8 cellular contexts compared by ENCODE assay signal in the genomic region with DNA sequence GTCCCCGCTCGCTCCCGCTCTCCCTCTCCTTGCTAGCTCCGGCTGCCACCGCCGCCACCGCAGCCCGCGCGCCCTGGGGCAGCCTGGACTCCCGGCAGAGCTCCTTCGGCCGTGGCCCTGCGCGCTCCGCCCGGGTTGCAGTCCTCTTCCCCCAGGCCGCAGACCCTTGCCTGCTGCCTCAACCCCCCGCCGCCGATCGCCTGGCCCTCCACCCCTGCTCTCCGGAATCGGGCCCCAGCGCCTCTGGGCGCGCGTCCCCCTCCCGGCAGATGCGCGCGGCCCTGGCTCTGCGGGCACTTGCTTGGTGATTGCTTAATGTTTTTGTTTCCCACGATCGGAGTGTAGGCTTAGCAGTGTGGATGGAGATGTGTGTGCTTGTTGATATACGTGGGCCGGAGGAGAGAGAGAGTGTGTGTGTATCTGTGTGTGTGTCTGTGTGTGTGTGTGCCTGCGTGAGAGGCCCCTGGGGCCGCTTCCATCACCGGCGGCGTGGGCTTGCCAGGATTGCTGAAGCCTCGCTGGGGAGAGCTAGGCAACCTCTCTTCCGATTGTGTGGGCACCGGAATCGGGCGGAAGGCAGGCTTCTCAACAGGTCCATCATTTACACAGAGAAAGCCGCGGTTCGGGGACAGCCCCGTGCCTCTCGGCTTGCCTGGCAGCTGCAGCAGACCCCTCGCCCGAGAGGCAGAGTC. TPM values are rescaled to one million over a fixed set of nuclear protein-coding genes. Genes with fewer than 3 reads are reported as not detected.
DNase-seq lines count a peak whose midpoint lies in the region; ATAC-seq, FAIRE-seq and TF ChIP-seq lines count a peak whose summit lies in the region.

No MANE protein-coding gene starts in this region.

- no peak for FAIRE-seq in D721Med (lab: Jason Lieb, UNC)

- peak overlapping the region; percentile 90 to 96 (median 95) for H3K27ac Mint-ChIP-seq in brain

- H3K27me3 ChIP-seq in kidney epithelial cell (ENCODE audit: control insufficient read depth, insufficient read depth, low read length) (peaks cover 84% of the 10 kb centered on the region), stomach (peaks cover 12 to 89% (median 54%) of the 10 kb centered on the region in 3 donors)

- H3K4me3 Mint-ChIP-seq in brain: peak overlapping the region; percentile 86 to 94 (median 91)

- ATAC-seq in GM18517 (IDR thresholded peaks at IDR 0.05; ENCODE audit: unreplicated experiment) (no peak), HG02798 (IDR thresholded peaks at IDR 0.05; ENCODE audit: poor library complexity, unreplicated experiment) (no peak)

- H3K4me3 ChIP-seq in kidney epithelial cell (ENCODE audit: low read depth, low read length) (peak overlapping the region; percentile 6), stomach (peak overlapping the region; percentile 37 to 74 (median 48))

- no peaks in the 10 kb centered on the region for H3K9me3 ChIP-seq in stomach

- H3K36me3 ChIP-seq in kidney epithelial cell (ENCODE audit: control insufficient read depth, insufficient read depth, low read length): no peaks in the 10 kb centered on the region
- H3K36me3 ChIP-seq in stomach: peaks cover 0 to 10% (median 0%) of the 10 kb centered on the region in 4 donors

- in situ Hi-C loops in Caki2 (cut with HindIII; ENCODE audit: low pct_unique_long_range_greater_than_20kb, low sequenced_read_pairs): no loop called here

- peaks cover 35 to 55% (median 46%) of the 10 kb centered on the region in 4 donors for H3K4me1 ChIP-seq in stomach

- TF ChIP-seq CTCF in brain (conservative IDR thresholded peaks at IDR 0.05) (no peak), kidney epithelial cell (IDR thresholded peaks at IDR 0.05; ENCODE audit: insufficient read depth, low read length, poor library complexity, severe bottlenecking) (no peak), stomach (IDR thresholded peaks at IDR 0.05) (no peak), D721Med (IDR thresholded peaks at IDR 0.05; ENCODE audit: insufficient read depth, missing control alignments) (no peak)

- peaks cover 58% of the 10 kb centered on the region for H3K4me1 Mint-ChIP-seq in brain

- H3K27ac ChIP-seq in stomach: peak overlapping the region in 2 of 5 donors; percentile 4 to 42

- H3K27me3 Mint-ChIP-seq in brain: peaks cover 39% of the 10 kb centered on the region

- intact Hi-C loops in stomach (cut with DNase I; ENCODE audit: low total_unique reads): no loop called here

- peaks cover 8% of the 10 kb centered on the region for H3K36me3 Mint-ChIP-seq in brain

- DNase-seq in Caki2 (ENCODE audit: low read depth): peak; percentile 18
- peak; percentile 8 for DNase-seq in NCI-H2196 treated with DMSO at 0.1 percent for 48 hours (lab: John Stamatoyannopoulos, UW; ENCODE audit: unreplicated experiment)
- DNase-seq in kidney epithelial cell (ENCODE audit: low read depth): no peak
- DNase-seq in stomach: no peak
- no peak for DNase-seq in D721Med (ENCODE audit: insufficient read length, low spot score)

- H3K9me3 Mint-ChIP-seq in brain: peaks cover 0 to 4% (median 0%) of the 10 kb centered on the region in 5 experiments

- 1 to 4% (median 2%) methylated on average over 35 to 54 of the region's 54 CpGs for WGBS in stomach, 5 donors

- TF ChIP-seq EP300 in stomach (IDR thresholded peaks at IDR 0.05): no peak

- no peak for TF ChIP-seq POLR2A in stomach (IDR thresholded peaks at IDR 0.05)

RNA-seq across cellular contexts. Expression of gene INHBB, which starts 0.9 kb away (rescaled TPM):
- total RNA-seq in Caki2 (2014; rRNA removed; shearing (Covaris generic); ENCODE audit: low replicate concordance): 48.3 and 52.0 TPM in 2 replicates
- polyA plus RNA-seq in brain (ENCODE audit: insufficient read depth, low read depth, low replicate concordance) (13.9 TPM), stomach (1 to 10 TPM in 1 of 3 donors, under 1 TPM in 2; 0.37 to 1.9 (median 0.61) TPM)
- total RNA-seq in kidney epithelial cell (0.14 and 0.50 TPM in 2 replicates), stomach (1 to 10 TPM in 2 of 5 donors, under 1 TPM in 2, not detected in 1; 0.37 to 7.2 (median 1.5) TPM)

Comparison
In these comparisons a context has a peak if more than half of its experiments do, and no peak if none do; other contexts are left out.
1. DNase-seq: peak in Caki2 (single experiment) and NCI-H2196 treated with DMSO at 0.1 percent for 48 hours (single experiment); none in kidney epithelial cell (single experiment), stomach (single experiment) and D721Med (single experiment).